8 cellular contexts compared by ENCODE assay signal in the genomic region with DNA sequence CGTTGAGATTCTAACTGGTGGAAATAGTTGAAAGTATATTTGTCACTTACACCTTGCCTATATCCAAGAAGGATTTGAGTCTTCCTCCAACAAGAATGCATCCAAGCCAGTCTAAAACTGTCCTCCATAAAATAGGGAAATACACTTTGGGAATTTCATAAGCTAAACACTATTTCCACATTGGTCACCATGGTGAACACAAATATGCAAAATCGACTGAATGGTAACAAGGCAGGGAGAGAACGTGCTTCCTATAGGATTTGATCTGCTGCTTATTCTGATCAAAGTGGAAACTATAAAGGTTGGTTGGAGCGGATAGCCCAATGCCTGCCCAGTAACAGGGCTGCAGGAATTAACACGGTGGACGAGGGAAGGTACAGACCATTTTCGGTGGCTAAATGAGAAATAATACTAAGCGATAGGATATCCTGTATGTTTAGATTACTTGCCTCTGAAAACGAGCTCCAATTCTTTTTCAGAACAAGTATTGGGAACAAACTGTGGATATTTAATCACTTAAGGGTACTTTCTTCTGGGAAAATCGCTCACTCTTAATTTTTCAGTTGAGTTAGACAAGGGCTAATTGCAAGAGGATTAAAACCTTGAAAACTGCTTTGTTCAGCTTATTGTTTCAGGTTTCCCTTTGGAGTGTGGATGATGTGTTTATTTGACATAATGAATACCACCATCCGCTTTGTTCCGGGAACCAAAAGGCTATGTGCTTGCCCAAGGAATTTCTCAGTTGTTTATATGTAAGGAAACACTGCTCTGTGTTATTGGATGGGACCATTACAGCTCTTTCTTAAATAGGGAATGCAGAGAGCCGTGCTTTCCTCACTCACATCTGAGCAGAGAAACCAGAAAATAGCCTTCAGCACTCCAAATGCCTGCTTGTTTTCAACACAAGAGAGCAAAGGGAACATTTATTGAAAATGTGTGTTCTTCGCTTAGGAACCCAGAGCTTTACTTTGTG.
DNase-seq lines count a peak whose midpoint lies in the region; ATAC-seq and TF ChIP-seq lines count a peak whose summit lies in the region.
"Had no signal": no experiment of that assay in that cellular context is flagged by ENCODE, and none has a peak within 500 bp of the region (broad histone marks: within the 10 kb centered on the region; RNA-seq: fewer than 3 reads in every experiment).

No MANE protein-coding gene starts in this region.

- H3K36me3 ChIP-seq in esophagus (ENCODE audit: control insufficient read depth in 2 of 2, insufficient read depth in 2 of 2, low read length in 1 of 2) (no peaks in the 10 kb centered on the region), muscle layer of duodenum (ENCODE audit: control insufficient read depth in 1 of 2, insufficient read depth in 2 of 2, low read length in 2 of 2) (no peaks in the 10 kb centered on the region), tibial nerve (no peaks in the 10 kb centered on the region)
- H3K36me3 ChIP-seq: MG63 had no signal

- no peaks in the 10 kb centered on the region for H3K9me3 ChIP-seq in esophagus (ENCODE audit: control insufficient read depth in 2 of 2, insufficient read depth in 1 of 2, low read depth in 1 of 2, low read length in 1 of 2)
- no peaks in the 10 kb centered on the region for H3K9me3 ChIP-seq in muscle layer of duodenum (ENCODE audit: control insufficient read depth in 1 of 2, low read length in 2 of 2)
- no peaks in the 10 kb centered on the region for H3K9me3 ChIP-seq in tibial nerve
- H3K9me3 ChIP-seq: MG63 had no signal

- H3K27ac ChIP-seq in esophagus (ENCODE audit: low read depth in 2 of 2, low read length in 1 of 2) (peak overlapping the region; percentile 61 to 71), muscle layer of duodenum (ENCODE audit: low read length) (peak overlapping the region; percentile 90), tibial nerve (peak overlapping the region in 3 of 4 donors; percentile 21 to 86 (median 78))

- ATAC-seq in HG03457 (IDR thresholded peaks at IDR 0.05; ENCODE audit: unreplicated experiment): no peak

- H3K4me3 ChIP-seq in WI38 (ENCODE audit: low read depth, low read length): peak overlapping the region; percentile 37
- no peak overlapping the region for H3K4me3 ChIP-seq in esophagus (ENCODE audit: low read depth in 1 of 2, low read length in 2 of 2)
- H3K4me3 ChIP-seq in muscle layer of duodenum (ENCODE audit: low read depth in 1 of 2, low read length in 2 of 2): peak overlapping the region; percentile 19 to 23
- peak overlapping the region in 1 of 4 donors; percentile 30 for H3K4me3 ChIP-seq in tibial nerve
- H3K4me3 ChIP-seq: MG63 had no signal

- no peak for TF ChIP-seq POLR2A in tibial nerve (IDR thresholded peaks at IDR 0.05)

- DNase-seq in tibial nerve (ENCODE audit: low spot score in 2 of 2) (no peak), occipital lobe (lab: John Stamatoyannopoulos, UW) (no peak), cerebellar nuclear complex (lab: John Stamatoyannopoulos, UW) (no peak)

- TF ChIP-seq EP300 in tibial nerve (IDR thresholded peaks at IDR 0.05): no peak

- no peaks in the 10 kb centered on the region for H3K4me1 ChIP-seq in esophagus (ENCODE audit: control insufficient read depth in 2 of 2, insufficient read depth in 2 of 2, low read length in 1 of 2)
- H3K4me1 ChIP-seq in muscle layer of duodenum (ENCODE audit: control insufficient read depth in 1 of 2, insufficient read depth in 2 of 2, low read length in 2 of 2): peaks cover 26% of the 10 kb centered on the region in 2 donors
- H3K4me1 ChIP-seq in tibial nerve: peaks cover 0 to 63% (median 7%) of the 10 kb centered on the region in 4 donors

- TF ChIP-seq CTCF in WI38 (IDR thresholded peaks at IDR 0.05; ENCODE audit: low read depth, low read length) (no peak), tibial nerve (IDR thresholded peaks at IDR 0.05) (no peak)

- H3K27me3 ChIP-seq in esophagus (ENCODE audit: control insufficient read depth in 1 of 2, insufficient read depth in 2 of 2, low read length in 2 of 2): no peaks in the 10 kb centered on the region
- H3K27me3 ChIP-seq in muscle layer of duodenum (ENCODE audit: low read depth, low read length): no peaks in the 10 kb centered on the region
- H3K27me3 ChIP-seq in tibial nerve: no peaks in the 10 kb centered on the region
- H3K27me3 ChIP-seq: MG63 had no signal

- 48 to 55% methylated on average over 14 of the region's 14 CpGs for WGBS in esophagus, 2 donors
- WGBS in tibial nerve, 2 donors: 56 to 57% methylated on average over 14 of the region's 14 CpGs

Comparison
In these comparisons a context has a peak if more than half of its experiments do, and no peak if none do; other contexts are left out.
1. H3K4me3 ChIP-seq: peak in WI38 (single experiment) and muscle layer of duodenum (2 of 2); none in esophagus (0 of 2).
2. Peak in every context shown above with its lines, with median percentiles within 50 percentile points of each other: H3K27ac ChIP-seq.